ENCODE assay signal across 24 cellular contexts in genomic region chr18:31229829-31230228, GRCh38.
DNase-seq lines count a peak whose midpoint lies in the region; ATAC-seq and TF ChIP-seq lines count a peak whose summit lies in the region.
"Had no signal": no experiment of that assay in that cellular context is flagged by ENCODE, and none has a peak within 500 bp of the region (broad histone marks: within the 10 kb centered on the region; RNA-seq: fewer than 3 reads in every experiment).

No MANE protein-coding gene starts in this region.

- TF ChIP-seq CTCF in left ventricle myocardium inferior (IDR thresholded peaks at IDR 0.05; ENCODE audit: borderline replicate concordance) (no peak), mammary epithelial cell (conservative IDR thresholded peaks at IDR 0.05 in 1 of 2, IDR thresholded peaks at IDR 0.05 in 1 of 2; ENCODE audit: extremely low read depth in 1 of 2, insufficient read depth in 1 of 2, low read depth in 1 of 2, low read length in 2 of 2) (no peak)

- H3K27ac ChIP-seq in left ventricle myocardium inferior (replicated peaks): peak overlapping the region; percentile 2
- peak overlapping the region; percentile 95 for H3K27ac ChIP-seq in mammary epithelial cell (ENCODE audit: insufficient read depth, low read depth, low read length)
- H3K27ac ChIP-seq: left lung, SJSA1, stomach, upper lobe of left lung had no signal

- H3K9ac ChIP-seq in mammary epithelial cell (ENCODE audit: insufficient read depth, low read length): peak overlapping the region; percentile 10

- H3K4me2 ChIP-seq in mammary epithelial cell (ENCODE audit: insufficient read depth, low read depth, low read length): peak overlapping the region; percentile 66

- H3K4me1 ChIP-seq in left ventricle myocardium inferior: peaks cover 21% of the 10 kb centered on the region
- H3K4me1 ChIP-seq in mammary epithelial cell (ENCODE audit: insufficient read depth, low read length): peaks cover 30% of the 10 kb centered on the region
- H3K4me1 ChIP-seq: left lung, stomach, upper lobe of left lung had no signal

- no peaks in the 10 kb centered on the region for H3K9me3 ChIP-seq in left ventricle myocardium inferior (replicated peaks)
- H3K9me3 ChIP-seq in mammary epithelial cell (replicated peaks; ENCODE audit: insufficient read depth, low read length): no peaks in the 10 kb centered on the region
- H3K9me3 ChIP-seq: body of pancreas, left lung, mucosa of descending colon, SJSA1, stomach, upper lobe of left lung had no signal

- 71% methylated on average over 2 of the region's 2 CpGs for WGBS in mammary epithelial cell (ENCODE audit: low coverage, missing lambda C conversion rate)

- H3K4me3 ChIP-seq in left ventricle myocardium inferior (no peak overlapping the region), mammary epithelial cell (replicated peaks in 1 of 3; ENCODE audit: insufficient read depth in 1 of 3, low read depth in 2 of 3, low read length in 3 of 3) (no peak overlapping the region)
- H3K4me3 ChIP-seq: body of pancreas, left lung, mucosa of descending colon, SJSA1, stomach, upper lobe of left lung had no signal

- dilution Hi-C loops in mammary epithelial cell (cut with HindIII; ENCODE audit: low sequenced_read_pairs): loop anchor here (25.0 kb wide), 1 partner anchor 193 kb away; the partner anchor contains the start of gene DSC3

- DNase-seq in left ventricle myocardium inferior (no peak), Right ventricle myocardium inferior (ENCODE audit: missing footprints) (no peak), mammary epithelial cell (no peak), NCI-H82 treated with DMSO at 0.1 percent for 48 hours (lab: John Stamatoyannopoulos, UW; ENCODE audit: unreplicated experiment) (no peak), hepatic stellate cell (ENCODE audit: low spot score) (no peak)
- no peak for DNase-seq in effector CD8-positive, alpha-beta T cell (lab: John Stamatoyannopoulos, UW)
- DNase-seq: 8988T; activated CD4-positive, alpha-beta T cell treated with anti-CD3 and anti-CD28 coated beads, Interleukin-2, amount 10 ng/mL, durations not matched to agents 24 days and 14 days; activated CD8-positive, alpha-beta memory T cell treated with anti-CD3 and anti-CD28 coated beads, Interleukin-2, amount 10 ng/mL, durations not matched to agents 7 days and 5 days; activated naive CD8-positive, alpha-beta T cell treated with anti-CD3 and anti-CD28 coated beads, Interleukin-2, amount 10 ng/mL, durations not matched to agents 7 days and 5 days; body of pancreas; DMS79 treated with DMSO at 0.1 percent for 48 hours; endodermal cell; GOT3; left lung; mucosa of descending colon; NCI-H146; NCI-H82; stimulated activated CD4-positive, alpha-beta T cell treated with anti-CD3 and anti-CD28 coated beads, Interleukin-4, amount 100 ng/mL, for 24 hours; stomach; upper lobe of left lung had no signal

- intact Hi-C loops in left ventricle myocardium inferior (cut with micrococcal nuclease): no loop called here
- intact Hi-C loops in Right ventricle myocardium inferior (cut with DNase I): loop anchor here (5.0 kb wide), 1 partner anchor 38 kb away; no protein-coding TSS in a partner anchor
- intact Hi-C loops in mammary epithelial cell (cut with micrococcal nuclease): loop anchor here (1.0 kb wide), 1 partner anchor 11 kb away; no protein-coding TSS in a partner anchor

- no peak overlapping the region for H2AFZ ChIP-seq in mammary epithelial cell (ENCODE audit: low read depth, low read length)

- no peaks in the 10 kb centered on the region for H4K20me1 ChIP-seq in mammary epithelial cell (ENCODE audit: insufficient read depth, low read length)

- H3K36me3 ChIP-seq in left ventricle myocardium inferior (no peaks in the 10 kb centered on the region), mammary epithelial cell (ENCODE audit: insufficient read depth, low read length) (no peaks in the 10 kb centered on the region)
- H3K36me3 ChIP-seq: left lung, SJSA1, stomach, upper lobe of left lung had no signal

- no peaks in the 10 kb centered on the region for H3K79me2 ChIP-seq in mammary epithelial cell (ENCODE audit: insufficient read depth, low read length)

- CTCF ChIA-PET in mammary epithelial cell (lab: Charles Lee; ENCODE audit: low non-redundant PET): no interaction called here

- in situ Hi-C loops in mammary epithelial cell (cut with MboI; ENCODE audit: low sequenced_read_pairs in 2 of 2): loop anchor here in 1 of 2 donors (25.0 kb wide), 1 partner anchor 193 kb away; the partner anchor contains the start of gene DSC3

- TSS peak; percentile 98 for BruUV-seq in mammary epithelial cell (replicated peaks; lab: Mats Ljungman, UMichigan)

- H3K27me3 ChIP-seq in left ventricle myocardium inferior (ENCODE audit: low read depth): no peaks in the 10 kb centered on the region
- no peaks in the 10 kb centered on the region for H3K27me3 ChIP-seq in mammary epithelial cell (ENCODE audit: insufficient read depth, low read length)
- H3K27me3 ChIP-seq: left lung, SJSA1, stomach, upper lobe of left lung had no signal

- ATAC-seq in Right ventricle myocardium inferior: no peak
- ATAC-seq in HG03342 (IDR thresholded peaks at IDR 0.05; ENCODE audit: unreplicated experiment): peak; percentile 34
- ATAC-seq in HG02973 (IDR thresholded peaks at IDR 0.05; ENCODE audit: unreplicated experiment): no peak
- ATAC-seq: activated CD8-positive, alpha-beta memory T cell treated with anti-CD3 and anti-CD28 coated beads, Interleukin-2, amount 10 ng/mL, durations not matched to agents 7 days and 5 days; left lung had no signal
